ENCODE assay signal across 26 cellular contexts in genomic region chr1:87939486-87939885, GRCh38.
"Had no signal": no experiment of that assay in that cellular context is flagged by ENCODE, and none has a peak within 500 bp of the region (broad histone marks: within the 10 kb centered on the region; RNA-seq: fewer than 3 reads in every experiment).

No MANE protein-coding gene starts in this region.

- H3K27ac Mint-ChIP-seq: activated CD4-positive, alpha-beta memory T cell treated with anti-CD3 and anti-CD28 coated beads for 36 hours; activated CD4-positive, alpha-beta T cell treated with anti-CD3 and anti-CD28 coated beads, Interleukin-2, amount 10 ng/mL, durations not matched to agents 24 days and 14 days; activated naive CD4-positive, alpha-beta T cell treated with anti-CD3 and anti-CD28 coated beads, Interleukin-2, amount 50 U/mL, for 72 hours; activated T-cell treated with anti-CD3 and anti-CD28 coated beads, Interleukin-2, amount 50 U/mL, for 24 hours; naive thymus-derived CD8-positive, alpha-beta T cell; T-helper 17 cell had no signal

- H3K27me3 ChIP-seq: body of pancreas, esophagus squamous epithelium, heart left ventricle, left lung, testis, transverse colon had no signal

- DNase-seq: activated CD4-positive, alpha-beta memory T cell treated with anti-CD3 and anti-CD28 coated beads for 36 hours; activated CD4-positive, alpha-beta T cell treated with anti-CD3 and anti-CD28 coated beads, Interleukin-2, amount 10 ng/mL, durations not matched to agents 24 days and 14 days; activated CD4-positive, CD25-positive, alpha-beta regulatory T cell treated with anti-CD3 and anti-CD28 coated beads, Interleukin-2, amount 50 U/mL, for 72 hours; activated CD8-positive, alpha-beta memory T cell treated with anti-CD3 and anti-CD28 coated beads, Interleukin-2, amount 50 U/mL, for 48 hours; activated gamma-delta T cell treated with Interleukin-2 at 50 U/mL for 16 hours; activated T-cell treated with anti-CD3 and anti-CD28 coated beads, Interleukin-2, amount 50 U/mL, for 24 hours; body of pancreas; dermis blood vessel endothelial cell; effector CD4-positive, alpha-beta T cell; esophagus squamous epithelium; heart left ventricle; kidney glomerular epithelial cell; left lung; lower lobe of right lung; mesenchymal stem cell; naive thymus-derived CD8-positive, alpha-beta T cell; posterior cingulate gyrus; right cardiac atrium; stimulated activated CD4-positive, alpha-beta T cell treated with anti-CD3 and anti-CD28 coated beads, Interleukin-2, amount 100 ng/mL, for 48 hours; stimulated activated naive CD4-positive, alpha-beta T cell treated with Interleukin-2 at 50 U/mL for 16 hours; T-helper 17 cell; T1000; testis; transverse colon had no signal

- H3K4me1 Mint-ChIP-seq: activated CD4-positive, alpha-beta T cell treated with anti-CD3 and anti-CD28 coated beads, Interleukin-2, amount 10 ng/mL, durations not matched to agents 24 days and 14 days; naive thymus-derived CD8-positive, alpha-beta T cell; T-helper 17 cell had no signal

- H3K36me3 Mint-ChIP-seq: activated CD4-positive, alpha-beta memory T cell treated with anti-CD3 and anti-CD28 coated beads for 36 hours; activated naive CD4-positive, alpha-beta T cell treated with anti-CD3 and anti-CD28 coated beads, Interleukin-2, amount 50 U/mL, for 72 hours; naive thymus-derived CD8-positive, alpha-beta T cell had no signal

- H3K36me3 ChIP-seq: esophagus squamous epithelium, heart left ventricle, left lung, lower lobe of right lung, transverse colon had no signal

- H3K9me3 Mint-ChIP-seq: activated CD4-positive, alpha-beta memory T cell treated with anti-CD3 and anti-CD28 coated beads for 36 hours; activated CD4-positive, alpha-beta T cell treated with anti-CD3 and anti-CD28 coated beads, Interleukin-2, amount 10 ng/mL, durations not matched to agents 24 days and 14 days; activated T-cell treated with anti-CD3 and anti-CD28 coated beads, Interleukin-2, amount 50 U/mL, for 24 hours; naive thymus-derived CD8-positive, alpha-beta T cell had no signal

- H3K4me1 ChIP-seq: body of pancreas, left lung, lower lobe of right lung, testis, transverse colon had no signal

- H3K9me3 ChIP-seq: body of pancreas, esophagus squamous epithelium, heart left ventricle, left lung, lower lobe of right lung, testis, transverse colon had no signal

- H3K4me3 ChIP-seq: body of pancreas, esophagus squamous epithelium, heart left ventricle, left lung, lower lobe of right lung, testis, transverse colon had no signal

- H3K27me3 Mint-ChIP-seq: activated CD4-positive, alpha-beta T cell treated with anti-CD3 and anti-CD28 coated beads, Interleukin-2, amount 10 ng/mL, durations not matched to agents 24 days and 14 days; activated T-cell treated with anti-CD3 and anti-CD28 coated beads, Interleukin-2, amount 50 U/mL, for 24 hours had no signal

- H3K27ac ChIP-seq: body of pancreas, epithelial cell of prostate, esophagus squamous epithelium, heart left ventricle, left lung, lower lobe of right lung, transverse colon had no signal

- H3K4me3 Mint-ChIP-seq: activated CD4-positive, alpha-beta memory T cell treated with anti-CD3 and anti-CD28 coated beads for 36 hours; activated CD4-positive, alpha-beta T cell treated with anti-CD3 and anti-CD28 coated beads, Interleukin-2, amount 10 ng/mL, durations not matched to agents 24 days and 14 days; activated T-cell treated with anti-CD3 and anti-CD28 coated beads, Interleukin-2, amount 50 U/mL, for 24 hours; naive thymus-derived CD8-positive, alpha-beta T cell; T-helper 17 cell had no signal
